Comparison of ENCODE assay signal across 29 cellular contexts in genomic region chr6:100459291-100459690, GRCh38. TPM values are rescaled to one million over a fixed set of nuclear protein-coding genes. Genes with fewer than 3 reads are reported as not detected.
DNase-seq lines count a peak whose midpoint lies in the region; ATAC-seq and TF ChIP-seq lines count a peak whose summit lies in the region.
"Had no signal": no experiment of that assay in that cellular context is flagged by ENCODE, and none has a peak within 500 bp of the region (broad histone marks: within the 10 kb centered on the region; RNA-seq: fewer than 3 reads in every experiment).

No MANE protein-coding gene starts in this region.

- TF ChIP-seq CTCF in HFF-Myc (IDR thresholded peaks at IDR 0.05; ENCODE audit: low read depth, low read length, missing control alignments) (no peak), nephron progenitor cell (IDR thresholded peaks at IDR 0.05) (no peak), CD14-positive monocyte (IDR thresholded peaks at IDR 0.05) (no peak)

- H3K36me3 ChIP-seq in endocrine pancreas (ENCODE audit: control insufficient read depth, insufficient read depth, low read length): no peaks in the 10 kb centered on the region
- H3K36me3 ChIP-seq: SJSA1 had no signal

- H3K9me3 Mint-ChIP-seq in nephron progenitor cell (no peaks in the 10 kb centered on the region), CD14-positive monocyte (peaks cover 0 to 45% (median 31%) of the 10 kb centered on the region in 7 donors)
- H3K9me3 Mint-ChIP-seq: mesothelial cell of epicardium had no signal

- H3K4me1 Mint-ChIP-seq in nephron progenitor cell (peaks cover 92% of the 10 kb centered on the region), CD14-positive monocyte (peaks cover 12% of the 10 kb centered on the region)

- no peaks in the 10 kb centered on the region for H3K27me3 ChIP-seq in endocrine pancreas (ENCODE audit: control insufficient read depth, insufficient read depth, low read length)
- H3K27me3 ChIP-seq: SJSA1 had no signal

- peak overlapping the region; percentile 93 for H3K9ac ChIP-seq in endocrine pancreas (ENCODE audit: control insufficient read depth, insufficient read depth, low read length)

- no peak overlapping the region for H3K27ac Mint-ChIP-seq in nephron progenitor cell
- no peak overlapping the region for H3K27ac Mint-ChIP-seq in CD14-positive monocyte
- H3K27ac Mint-ChIP-seq: activated B cell treated with CpG ODN at 0.5 μM for 24 hours; activated CD4-positive, alpha-beta T cell treated with anti-CD3 and anti-CD28 coated beads, Interleukin-2, amount 10 ng/mL, durations not matched to agents 7 days and 5 days; activated naive CD8-positive, alpha-beta T cell treated with anti-CD3 and anti-CD28 coated beads, Interleukin-2, amount 50 U/mL, for 24 hours; CD8-positive, alpha-beta memory T cell; effector memory CD8-positive, alpha-beta T cell; mesothelial cell of epicardium had no signal

- peaks cover 39% of the 10 kb centered on the region for H3K27me3 Mint-ChIP-seq in nephron progenitor cell (ENCODE audit: low read depth, poor library complexity)
- H3K27me3 Mint-ChIP-seq in CD14-positive monocyte (ENCODE audit: low read depth in 3 of 3): peaks cover 0 to 40% (median 39%) of the 10 kb centered on the region in 3 donors

- H3K4me3 Mint-ChIP-seq in nephron progenitor cell (peak overlapping the region; percentile 76), CD14-positive monocyte (peak overlapping the region in 1 of 2 donors; percentile 66)
- H3K4me3 Mint-ChIP-seq: activated B cell treated with CpG ODN at 0.5 μM for 24 hours; activated CD4-positive, alpha-beta T cell treated with anti-CD3 and anti-CD28 coated beads, Interleukin-2, amount 10 ng/mL, durations not matched to agents 7 days and 5 days; activated naive CD8-positive, alpha-beta T cell treated with anti-CD3 and anti-CD28 coated beads, Interleukin-2, amount 50 U/mL, for 24 hours; CD8-positive, alpha-beta memory T cell; effector memory CD8-positive, alpha-beta T cell; mesothelial cell of epicardium had no signal

- H3K9me3 ChIP-seq in endocrine pancreas (ENCODE audit: control insufficient read depth, low read length): no peaks in the 10 kb centered on the region
- H3K9me3 ChIP-seq: SJSA1 had no signal

- H3K4me3 ChIP-seq in HFF-Myc (replicated peaks; ENCODE audit: low read depth, low read length): peak overlapping the region; percentile 89
- H3K4me3 ChIP-seq in endocrine pancreas (ENCODE audit: control insufficient read depth, insufficient read depth, low read length): peak overlapping the region; percentile 95
- H3K4me3 ChIP-seq: GM12878, SJSA1 had no signal

- in situ Hi-C loops in ACHN (cut with HindIII; ENCODE audit: low pct_ligation_motif_present, low pct_unique_long_range_greater_than_20kb, low sequenced_read_pairs): loop anchor here (25.0 kb wide), 1 partner anchor 347 kb away; no protein-coding TSS in a partner anchor

- peaks cover 8% of the 10 kb centered on the region for H3K4me1 ChIP-seq in endocrine pancreas (ENCODE audit: control insufficient read depth, insufficient read depth, low read length)

- DNase-seq in ACHN (peak; percentile 13), HFF-Myc (ENCODE audit: extremely low read depth, low read depth) (no peak), nephron progenitor cell (no peak), SHP77 treated with DMSO at 0.1 percent for 48 hours (lab: John Stamatoyannopoulos, UW) (no peak), AG20443 (ENCODE audit: low spot score) (no peak), CD14-positive monocyte (ENCODE audit: low spot score) (no peak)
- DNase-seq: activated B cell treated with CpG ODN at 0.5 μM for 24 hours; activated CD4-positive, alpha-beta T cell treated with anti-CD3 and anti-CD28 coated beads, Interleukin-2, amount 10 ng/mL, durations not matched to agents 7 days and 5 days; activated gamma-delta T cell treated with Interleukin-2 at 50 U/mL for 16 hours; activated naive CD8-positive, alpha-beta T cell treated with anti-CD3 and anti-CD28 coated beads, Interleukin-2, amount 50 U/mL, for 24 hours; activated T-cell treated with anti-CD3 and anti-CD28 coated beads, Interleukin-2, amount 50 U/mL, for 1 hour; CD8-positive, alpha-beta memory T cell; central memory CD4-positive, alpha-beta T cell; effector memory CD8-positive, alpha-beta T cell; HCEC 1CT; head of caudate nucleus; islet precursor cell; naive B cell; NCI-H1048; NCI-H1694 treated with DMSO at 0.1 percent for 48 hours; NCI-H510A treated with DMSO at 0.1 percent for 48 hours; RPMI8226; stimulated activated naive CD4-positive, alpha-beta T cell had no signal

- intact Hi-C loops in CD14-positive monocyte (cut with micrococcal nuclease): no loop called here

- H3K36me3 Mint-ChIP-seq in nephron progenitor cell (ENCODE audit: low read depth) (no peaks in the 10 kb centered on the region), CD14-positive monocyte (peaks cover 0 to 16% of the 10 kb centered on the region in 2 donors)
- H3K36me3 Mint-ChIP-seq: mesothelial cell of epicardium had no signal

- no peak for ATAC-seq in HG03045 (IDR thresholded peaks at IDR 0.05; ENCODE audit: unreplicated experiment)
- ATAC-seq: activated naive CD8-positive, alpha-beta T cell treated with anti-CD3 and anti-CD28 coated beads, Interleukin-2, amount 50 U/mL, for 24 hours; effector memory CD8-positive, alpha-beta T cell; GM12878 had no signal

RNA-seq across cellular contexts. Expression of gene SIM1, which starts 5.4 kb away (rescaled TPM):
- not detected for polyA plus RNA-seq in CD14-positive monocyte
- polyA plus RNA-seq: CD8-positive, alpha-beta memory T cell; esophagus; GM12878 had no signal
